19 cellular contexts compared by ENCODE assay signal in the genomic region with DNA sequence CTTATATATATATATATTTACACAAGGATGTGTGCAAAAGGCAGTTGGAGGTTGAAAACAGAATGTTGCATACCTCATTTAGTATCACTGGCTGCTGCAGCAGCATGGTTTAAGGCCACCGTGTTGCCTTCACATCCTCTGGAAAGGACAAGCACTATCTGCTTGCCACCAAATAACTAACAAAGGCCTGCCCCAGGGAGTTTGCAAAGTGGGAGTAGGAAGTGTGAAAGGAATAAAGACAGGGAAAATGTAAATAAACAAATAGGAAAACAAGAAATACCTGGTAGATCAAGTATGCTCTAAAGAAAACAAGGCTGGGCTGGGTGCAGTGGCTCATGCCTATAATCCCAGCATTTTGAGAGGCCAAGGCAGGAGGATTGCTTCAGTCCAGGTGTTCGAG. TPM values are rescaled to one million over a fixed set of nuclear protein-coding genes. Genes with fewer than 3 reads are reported as not detected.
DNase-seq lines count a peak whose midpoint lies in the region; ATAC-seq and TF ChIP-seq lines count a peak whose summit lies in the region.
"Had no signal": no experiment of that assay in that cellular context is flagged by ENCODE, and none has a peak within 500 bp of the region (broad histone marks: within the 10 kb centered on the region; RNA-seq: fewer than 3 reads in every experiment).

No MANE protein-coding gene starts in this region.

- H3K9ac ChIP-seq in HUES48 (ENCODE audit: low read depth, low read length) (no peak overlapping the region), endodermal cell (ENCODE audit: extremely low read depth, low read length, poor library complexity, severe bottlenecking) (no peak overlapping the region)
- H3K9ac ChIP-seq: BLaER1 treated with 17β-estradiol and CSF1 and Interleukin-3, amounts not matched to agents 10 nM and 100 nM had no signal

- H3K4me1 ChIP-seq in HUES48 (ENCODE audit: control insufficient read depth, insufficient read depth, low read length) (no peaks in the 10 kb centered on the region), endodermal cell (ENCODE audit: control insufficient read depth, insufficient read depth, low read length) (no peaks in the 10 kb centered on the region), sigmoid colon (no peaks in the 10 kb centered on the region)
- H3K4me1 ChIP-seq: BE2C had no signal

- no peaks in the 10 kb centered on the region for H3K36me3 ChIP-seq in HUES48 (ENCODE audit: control insufficient read depth, insufficient read depth, low read length)
- H3K36me3 ChIP-seq in endodermal cell (ENCODE audit: control insufficient read depth, insufficient read depth, low read length) = no peaks in the 10 kb centered on the region
- H3K36me3 ChIP-seq in sigmoid colon = peaks cover 0 to 6% (median 2%) of the 10 kb centered on the region in 4 donors
- H3K36me3 ChIP-seq: BE2C had no signal

- H3K9me3 ChIP-seq in HUES48 (ENCODE audit: control insufficient read depth, insufficient read depth, low read length) (no peaks in the 10 kb centered on the region), endodermal cell (ENCODE audit: control insufficient read depth, low read length) (no peaks in the 10 kb centered on the region), sigmoid colon (no peaks in the 10 kb centered on the region)
- H3K9me3 ChIP-seq: BE2C; BLaER1 treated with 17β-estradiol and CSF1 and Interleukin-3, amounts not matched to agents 10 nM and 100 nM had no signal

- 48% methylated on average over 2 of the region's 2 CpGs; no CpG with 5 or more reads in 1 of the 2 experiments for WGBS in endodermal cell (ENCODE audit: insufficient coverage in 1 of 2, insufficient read length in 1 of 2), 2 experiments
- 89 to 93% methylated on average over 2 of the region's 2 CpGs for WGBS in sigmoid colon, 2 donors

- no peak for TF ChIP-seq POLR2A in sigmoid colon (IDR thresholded peaks at IDR 0.05)

- TF ChIP-seq CTCF in endodermal cell (conservative IDR thresholded peaks at IDR 0.05) = no peak
- no peak for TF ChIP-seq CTCF in sigmoid colon (IDR thresholded peaks at IDR 0.05)

- peak overlapping the region; percentile 9 for H3K27ac Mint-ChIP-seq in activated T-cell treated with anti-CD3 and anti-CD28 coated beads, Interleukin-2, amount 50 U/mL, for 24 hours
- H3K27ac Mint-ChIP-seq in endodermal cell = peak overlapping the region; percentile 15
- H3K27ac Mint-ChIP-seq: CD4-positive, alpha-beta T cell had no signal

- no peaks in the 10 kb centered on the region for H3K9me3 Mint-ChIP-seq in activated T-cell treated with anti-CD3 and anti-CD28 coated beads, Interleukin-2, amount 50 U/mL, for 24 hours
- H3K9me3 Mint-ChIP-seq in endodermal cell = no peaks in the 10 kb centered on the region
- H3K9me3 Mint-ChIP-seq: CD14-positive monocyte; CD4-positive, alpha-beta T cell; CD8-positive, alpha-beta memory T cell had no signal

- H3K4me3 ChIP-seq in HUES48 (ENCODE audit: low read depth, low read length) (no peak overlapping the region), endodermal cell (ENCODE audit: low read length) (no peak overlapping the region), sigmoid colon (no peak overlapping the region)
- H3K4me3 ChIP-seq: BLaER1 treated with 17β-estradiol and CSF1 and Interleukin-3, amounts not matched to agents 10 nM and 100 nM had no signal

- no peaks in the 10 kb centered on the region for H3K27me3 Mint-ChIP-seq in activated T-cell treated with anti-CD3 and anti-CD28 coated beads, Interleukin-2, amount 50 U/mL, for 24 hours
- no peaks in the 10 kb centered on the region for H3K27me3 Mint-ChIP-seq in endodermal cell (ENCODE audit: insufficient read depth)
- H3K27me3 Mint-ChIP-seq: CD4-positive, alpha-beta T cell; CD8-positive, alpha-beta memory T cell had no signal

- DNase-seq in activated T-cell treated with anti-CD3 and anti-CD28 coated beads, Interleukin-2, amount 50 U/mL, for 24 hours = no peak
- DNase-seq in activated T-cell treated with anti-CD3 and anti-CD28 coated beads for 4 hours (no peak), endodermal cell (peak; percentile 76), AG08395 (ENCODE audit: low spot score) (no peak), medulla oblongata (ENCODE audit: extremely low spot score) (no peak), sigmoid colon (no peak)
- DNase-seq: AML-193; BE2C; CD4-positive, alpha-beta T cell; CD8-positive, alpha-beta memory T cell; DMS 273 treated with DMSO at 0.1 percent for 48 hours; DMS79 treated with DMSO at 0.1 percent for 48 hours; GOT3; HCEC 1CT had no signal

- H3K36me3 Mint-ChIP-seq in activated T-cell treated with anti-CD3 and anti-CD28 coated beads, Interleukin-2, amount 50 U/mL, for 24 hours (ENCODE audit: low read depth) = peaks cover 17% of the 10 kb centered on the region
- peaks cover 11% of the 10 kb centered on the region for H3K36me3 Mint-ChIP-seq in endodermal cell (ENCODE audit: low read depth)

- no peak for TF ChIP-seq EP300 in sigmoid colon (IDR thresholded peaks at IDR 0.05)

- ATAC-seq in HG03108 (IDR thresholded peaks at IDR 0.05; ENCODE audit: unreplicated experiment) = no peak

- H3K4me1 Mint-ChIP-seq in activated T-cell treated with anti-CD3 and anti-CD28 coated beads, Interleukin-2, amount 50 U/mL, for 24 hours (ENCODE audit: low read depth) = no peaks in the 10 kb centered on the region
- H3K4me1 Mint-ChIP-seq in endodermal cell = peaks cover 19% of the 10 kb centered on the region
- H3K4me1 Mint-ChIP-seq: CD14-positive monocyte had no signal

- H3K27me3 ChIP-seq in HUES48 (ENCODE audit: control insufficient read depth, insufficient read depth, low read length) (no peaks in the 10 kb centered on the region), endodermal cell (ENCODE audit: control insufficient read depth, insufficient read depth, low read length, poor library complexity, severe bottlenecking) (no peaks in the 10 kb centered on the region), sigmoid colon (no peaks in the 10 kb centered on the region)
- H3K27me3 ChIP-seq: BE2C; BLaER1 treated with 17β-estradiol and CSF1 and Interleukin-3, amounts not matched to agents 10 nM and 100 nM had no signal

- intact Hi-C loops in sigmoid colon (cut with DNase I) = no loop called here

- no peak overlapping the region for H3K4me3 Mint-ChIP-seq in activated T-cell treated with anti-CD3 and anti-CD28 coated beads, Interleukin-2, amount 50 U/mL, for 24 hours
- no peak overlapping the region for H3K4me3 Mint-ChIP-seq in endodermal cell
- H3K4me3 Mint-ChIP-seq: CD14-positive monocyte; CD4-positive, alpha-beta T cell; CD8-positive, alpha-beta memory T cell had no signal

- H3K27ac ChIP-seq in HUES48 (ENCODE audit: low read depth, low read length) (peak overlapping the region; percentile 33), endodermal cell (ENCODE audit: low read depth, low read length) (no peak overlapping the region), sigmoid colon (no peak overlapping the region)
- H3K27ac ChIP-seq: 22Rv1; BLaER1 treated with 17β-estradiol and CSF1 and Interleukin-3, amounts not matched to agents 10 nM and 100 nM had no signal

RNA-seq across cellular contexts. Expression of gene GFOD2, which starts 33.5 kb away (rescaled TPM):
- 10 to 100 TPM; 18.2 to 21.2 TPM for total RNA-seq in endodermal cell
- polyA plus RNA-seq in endodermal cell (2013, experiment 1 of 2) = 20.6 TPM
- 21.5 TPM for polyA plus RNA-seq in endodermal cell (2013, experiment 2 of 2)
- 10 to 100 TPM in 2 of 4 donors, 1 to 10 TPM in 2; 8.1 to 19.1 (median 11.1) TPM for total RNA-seq in sigmoid colon
- polyA plus RNA-seq in sigmoid colon = 10 to 100 TPM; 13.8 to 19.5 (median 15.5) TPM

RNA-seq across cellular contexts. Expression of gene RANBP10, which starts 53.7 kb away (rescaled TPM):
- 10 to 100 TPM; 19.2 to 22.5 TPM for total RNA-seq in endodermal cell
- polyA plus RNA-seq in endodermal cell (2013, experiment 1 of 2) = 16.3 TPM
- 14.2 TPM for polyA plus RNA-seq in endodermal cell (2013, experiment 2 of 2)
- 1 to 10 TPM; 7.1 to 10.0 (median 7.6) TPM for total RNA-seq in sigmoid colon
- 10 to 100 TPM in 1 of 3 donors, 1 to 10 TPM in 2; 4.2 to 15.5 (median 4.6) TPM for polyA plus RNA-seq in sigmoid colon

RNA-seq across cellular contexts. Expression of gene TSNAXIP1, which starts 54.0 kb away (rescaled TPM):
- total RNA-seq in endodermal cell = 1 to 10 TPM; 2.8 to 3.2 TPM
- polyA plus RNA-seq in endodermal cell (2013, experiment 1 of 2) = 3.1 TPM
- 1.7 TPM for polyA plus RNA-seq in endodermal cell (2013, experiment 2 of 2)
- 1 to 10 TPM; 1.1 to 2.9 (median 1.8) TPM for total RNA-seq in sigmoid colon
- polyA plus RNA-seq in sigmoid colon = under 1 TPM in 2 of 3 donors, not detected in 1; 0.60 to 0.92 TPM
- polyA plus RNA-seq: CD14-positive monocyte had no signal
